13 cellular contexts compared by ENCODE assay signal in the genomic region with DNA sequence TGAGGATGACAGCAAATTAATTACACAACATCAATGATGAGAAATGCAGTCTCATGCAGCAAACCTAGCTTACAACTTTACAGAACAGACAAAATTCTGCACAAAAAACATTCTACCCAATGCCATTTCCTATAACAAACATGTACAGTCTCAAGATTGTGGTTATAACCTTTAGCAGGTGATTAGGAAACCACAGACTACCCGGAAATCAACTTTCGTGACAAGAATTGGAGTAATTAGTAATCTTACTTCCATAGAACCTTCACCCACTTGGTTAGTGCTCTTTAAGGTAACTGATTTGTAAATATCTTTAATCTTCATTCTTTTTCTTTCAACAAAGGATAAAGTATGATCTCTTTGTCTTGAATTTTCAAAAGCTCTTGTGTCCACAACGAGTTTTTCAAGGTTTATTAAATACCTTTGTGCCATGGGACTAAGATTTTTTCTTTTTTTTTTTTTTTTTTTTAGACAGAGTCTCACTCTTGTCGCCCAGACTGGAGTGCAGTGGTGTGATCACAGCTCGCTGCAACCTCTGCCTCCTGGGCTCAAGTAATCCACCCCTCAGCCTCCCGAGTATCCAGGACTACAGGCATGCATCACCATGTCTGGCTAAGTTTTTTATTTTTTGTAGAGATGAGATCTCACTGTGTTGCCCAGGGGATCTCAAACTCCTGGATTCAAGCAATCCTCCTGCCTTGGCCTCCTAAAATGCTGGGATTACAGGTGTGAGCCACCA.
DNase-seq lines count a peak whose midpoint lies in the region; ATAC-seq, FAIRE-seq and TF ChIP-seq lines count a peak whose summit lies in the region.
"Had no signal": no experiment of that assay in that cellular context is flagged by ENCODE, and none has a peak within 500 bp of the region (broad histone marks: within the 10 kb centered on the region; RNA-seq: fewer than 3 reads in every experiment).

No MANE protein-coding gene starts in this region.

- H2AFZ ChIP-seq in OCI-LY1 (ENCODE audit: low read length) (no peak overlapping the region), HepG2 (ENCODE audit: low read length) (no peak overlapping the region)

- no peak for TF ChIP-seq CTCF in CD4-positive, alpha-beta T cell (IDR thresholded peaks at IDR 0.05)
- TF ChIP-seq CTCF in OCI-LY1 (IDR thresholded peaks at IDR 0.05; ENCODE audit: low read length) (no peak), HepG2 (CRISPR knock-in tag; IDR thresholded peaks at IDR 0.05) (no peak), nephron progenitor cell (IDR thresholded peaks at IDR 0.05) (no peak)

- POLR2A ChIA-PET in CD4-positive, alpha-beta T cell (lab: Charles Lee) = interaction anchor here (0.6 to 1.7 kb wide), 12 partner anchors 14 to 361 kb away, joined by 3 to 22 read pairs (median 3); a partner anchor contains a TSS
- POLR2A ChIA-PET in HepG2 (lab: Yijun Ruan, JAX) = no interaction called here

- CTCF ChIA-PET in CD4-positive, alpha-beta T cell (lab: Charles Lee) = interaction anchor here (0.7 to 1.5 kb wide), 3 partner anchors 40 to 98 kb away, joined by 4 to 5 read pairs (median 4); no protein-coding TSS in a partner anchor
- CTCF ChIA-PET in HepG2 (lab: Yijun Ruan, JAX; ENCODE audit: low intra/inter-chr PET ratio, low total read pairs) = no interaction called here

- no peaks in the 10 kb centered on the region for H3K27me3 ChIP-seq in CD4-positive, alpha-beta T cell (ENCODE audit: control insufficient read depth, insufficient read depth, low read length)
- peaks cover 13% of the 10 kb centered on the region; the same call in 1 of the 2 replicates for H3K27me3 ChIP-seq in OCI-LY1 (ENCODE audit: insufficient read depth, low read length)
- peaks cover 0 to 17% of the 10 kb centered on the region in 2 experiments; a peak in 2 of 5 replicates for H3K27me3 ChIP-seq in HepG2 (ENCODE audit: control insufficient read depth in 1 of 2, insufficient read depth in 2 of 2, low read length in 2 of 2)
- H3K27me3 ChIP-seq: heart left ventricle, transverse colon had no signal

- no peaks in the 10 kb centered on the region for H3K9me2 ChIP-seq in OCI-LY1 (ENCODE audit: low read depth, low read length)

- H3K36me3 ChIP-seq in OCI-LY1 (ENCODE audit: insufficient read depth, low read length) (no peaks in the 10 kb centered on the region; the same call in 1 of the 2 replicates), HepG2 (replicated peaks in 1 of 2; ENCODE audit: control insufficient read depth in 1 of 2, insufficient read depth in 2 of 2, low read length in 2 of 2) (no peaks in the 10 kb centered on the region)
- H3K36me3 ChIP-seq: heart left ventricle, transverse colon had no signal

- H3K9me3 ChIP-seq in CD4-positive, alpha-beta T cell (ENCODE audit: control insufficient read depth, low read length) = peaks cover 7% of the 10 kb centered on the region
- H3K9me3 ChIP-seq in OCI-LY1 (ENCODE audit: low read length) = peaks cover 11% of the 10 kb centered on the region
- peaks cover 11% of the 10 kb centered on the region for H3K9me3 ChIP-seq in HepG2 (ENCODE audit: low read length)

- no peaks in the 10 kb centered on the region for H3F3A ChIP-seq in OCI-LY1 (ENCODE audit: insufficient read depth, low read length)

- H3K4me1 ChIP-seq in OCI-LY1 (ENCODE audit: insufficient read depth, low read length, severe bottlenecking) = peaks cover 16% of the 10 kb centered on the region
- peaks cover 8% of the 10 kb centered on the region for H3K4me1 ChIP-seq in HepG2 (ENCODE audit: insufficient read depth, low read length)

- peak overlapping the region; percentile 46 for H3K4me3 Mint-ChIP-seq in CD4-positive, alpha-beta T cell
- H3K4me3 Mint-ChIP-seq in activated naive CD8-positive, alpha-beta T cell treated with anti-CD3 and anti-CD28 coated beads for 36 hours = peak overlapping the region; percentile 18
- peak overlapping the region; percentile 74 for H3K4me3 Mint-ChIP-seq in natural killer cell treated with Interleukin-12 subunit alpha and Interleukin-12 subunit beta and Interleukin-15 and Interleukin-18, amount 100 ng/mL, for 72 hours
- no peak overlapping the region for H3K4me3 Mint-ChIP-seq in nephron progenitor cell
- H3K4me3 Mint-ChIP-seq: dendritic cell treated with granulocyte-macrophage colony-stimulating factor and Interleukin-4, amounts not matched to agents 40 ng/mL and 50 ng/mL, for 4 days had no signal

- peak overlapping the region; percentile 21; the same call in 1 of the 2 replicates for H3K4me2 ChIP-seq in OCI-LY1 (ENCODE audit: low read length)
- no peak overlapping the region for H3K4me2 ChIP-seq in HepG2 (ENCODE audit: low read depth, low read length)

- TF ChIP-seq POLR2A in HepG2 (IDR thresholded peaks at IDR 0.05; ENCODE audit: insufficient read depth in 1 of 2, low read depth in 2 of 2, low read length in 2 of 2) = no peak

- H3K9ac ChIP-seq in OCI-LY1 (ENCODE audit: low read length) (no peak overlapping the region), HepG2 (ENCODE audit: insufficient read depth, low read depth, low read length) (no peak overlapping the region)

- intact Hi-C loops in CD4-positive, alpha-beta T cell (cut with DNase I, micrococcal nuclease) = loop anchor here in 1 of 2 experiments (5.0 kb wide), 1 partner anchor 78 kb away; a partner anchor contains a TSS
- intact Hi-C loops in HepG2 (cut with micrococcal nuclease; ENCODE audit: unreplicated experiment) = no loop called here

- TF ChIP-seq EP300 in HepG2 (IDR thresholded peaks at IDR 0.05; ENCODE audit: low read depth in 2 of 2, low read length in 2 of 2) = no peak
- TF ChIP-seq EP300 in HepG2 (CRISPR knock-in tag; IDR thresholded peaks at IDR 0.05; ENCODE audit: borderline replicate concordance) = no peak

- no peak overlapping the region for H3K27ac ChIP-seq in CD4-positive, alpha-beta T cell (ENCODE audit: low read depth, low read length)
- H3K27ac ChIP-seq in OCI-LY1 (ENCODE audit: low read depth, low read length, poor library complexity, severe bottlenecking) = no peak overlapping the region
- no peak overlapping the region for H3K27ac ChIP-seq in HepG2 (ENCODE audit: extremely low read length, insufficient read depth, low read length)
- H3K27ac ChIP-seq: HL-60 had no signal

- no peaks in the 10 kb centered on the region for H3K9me3 Mint-ChIP-seq in CD4-positive, alpha-beta T cell
- peaks cover 21% of the 10 kb centered on the region for H3K9me3 Mint-ChIP-seq in activated naive CD8-positive, alpha-beta T cell treated with anti-CD3 and anti-CD28 coated beads for 36 hours
- peaks cover 7% of the 10 kb centered on the region for H3K9me3 Mint-ChIP-seq in natural killer cell treated with Interleukin-12 subunit alpha and Interleukin-12 subunit beta and Interleukin-15 and Interleukin-18, amount 100 ng/mL, for 72 hours
- peaks cover 31% of the 10 kb centered on the region for H3K9me3 Mint-ChIP-seq in nephron progenitor cell

- in situ Hi-C loops in HepG2 (cut with HindIII; ENCODE audit: extremely low pct_ligation_motif_present, low pct_unique_long_range_greater_than_20kb) = no loop called here

- H4K20me1 ChIP-seq in OCI-LY1 (ENCODE audit: insufficient read depth, low read length) (no peaks in the 10 kb centered on the region), HepG2 (ENCODE audit: insufficient read depth, low read length) (no peaks in the 10 kb centered on the region)

- H3K79me2 ChIP-seq in OCI-LY1 (ENCODE audit: insufficient read depth, low read length) (no peaks in the 10 kb centered on the region), HepG2 (ENCODE audit: insufficient read depth, low read length) (no peaks in the 10 kb centered on the region)

- H3K27ac Mint-ChIP-seq in CD4-positive, alpha-beta T cell = peak overlapping the region; percentile 74
- peak overlapping the region; percentile 86 for H3K27ac Mint-ChIP-seq in activated naive CD8-positive, alpha-beta T cell treated with anti-CD3 and anti-CD28 coated beads for 36 hours
- peak overlapping the region; percentile 86 to 92 for H3K27ac Mint-ChIP-seq in natural killer cell treated with Interleukin-12 subunit alpha and Interleukin-12 subunit beta and Interleukin-15 and Interleukin-18, amount 100 ng/mL, for 72 hours
- no peak overlapping the region for H3K27ac Mint-ChIP-seq in nephron progenitor cell
- H3K27ac Mint-ChIP-seq: dendritic cell treated with granulocyte-macrophage colony-stimulating factor and Interleukin-4, amounts not matched to agents 40 ng/mL and 50 ng/mL, for 4 days had no signal

- TF ChIP-seq RAD21 in HepG2 (CRISPR knock-in tag; IDR thresholded peaks at IDR 0.05) = no peak

- no peak overlapping the region for H3K4me3 ChIP-seq in OCI-LY1 (ENCODE audit: low read depth, low read length, poor library complexity, severe bottlenecking)
- no peak overlapping the region for H3K4me3 ChIP-seq in HepG2 (replicated peaks in 1 of 3; ENCODE audit: insufficient read depth in 1 of 3, low read depth in 2 of 3, low read length in 3 of 3)
- H3K4me3 ChIP-seq: heart left ventricle, transverse colon had no signal

- no peaks in the 10 kb centered on the region for H3K27me3 Mint-ChIP-seq in CD4-positive, alpha-beta T cell
- peaks cover 18% of the 10 kb centered on the region for H3K27me3 Mint-ChIP-seq in activated naive CD8-positive, alpha-beta T cell treated with anti-CD3 and anti-CD28 coated beads for 36 hours
- H3K27me3 Mint-ChIP-seq in natural killer cell treated with Interleukin-12 subunit alpha and Interleukin-12 subunit beta and Interleukin-15 and Interleukin-18, amount 100 ng/mL, for 72 hours = peaks cover 8 to 11% of the 10 kb centered on the region in 2 donors
- H3K27me3 Mint-ChIP-seq in nephron progenitor cell (ENCODE audit: low read depth, poor library complexity) = peaks cover 13% of the 10 kb centered on the region

- DNase-seq in CD4-positive, alpha-beta T cell = peak in 2 of 10 experiments; percentile 13 to 26
- peak; percentile 23 for DNase-seq in activated naive CD8-positive, alpha-beta T cell treated with anti-CD3 and anti-CD28 coated beads for 36 hours
- no peak for DNase-seq in natural killer cell treated with Interleukin-12 subunit alpha and Interleukin-12 subunit beta and Interleukin-15 and Interleukin-18, amount 100 ng/mL, for 72 hours (ENCODE audit: low spot score)
- DNase-seq in T1000 (lab: John Stamatoyannopoulos, UW) (no peak), HepG2 (ENCODE audit: low spot score) (no peak), nephron progenitor cell (no peak)
- DNase-seq: heart left ventricle, NCI-H2029, transverse colon had no signal

- H3K36me3 Mint-ChIP-seq in CD4-positive, alpha-beta T cell (ENCODE audit: low read depth) = no peaks in the 10 kb centered on the region
- peaks cover 13% of the 10 kb centered on the region for H3K36me3 Mint-ChIP-seq in activated naive CD8-positive, alpha-beta T cell treated with anti-CD3 and anti-CD28 coated beads for 36 hours
- H3K36me3 Mint-ChIP-seq in natural killer cell treated with Interleukin-12 subunit alpha and Interleukin-12 subunit beta and Interleukin-15 and Interleukin-18, amount 100 ng/mL, for 72 hours = peaks cover 8% of the 10 kb centered on the region
- peaks cover 25% of the 10 kb centered on the region for H3K36me3 Mint-ChIP-seq in nephron progenitor cell (ENCODE audit: low read depth)

- peak; percentile 91 for ATAC-seq in CD4-positive, alpha-beta T cell (ENCODE audit: poor library complexity)
- peak; percentile 79 to 86 for ATAC-seq in natural killer cell treated with Interleukin-12 subunit alpha and Interleukin-12 subunit beta and Interleukin-15 and Interleukin-18, amount 100 ng/mL, for 72 hours
- no peak for ATAC-seq in HG02610 (IDR thresholded peaks at IDR 0.05; ENCODE audit: unreplicated experiment)
- ATAC-seq in HepG2 = no peak
- ATAC-seq: heart left ventricle had no signal

- FAIRE-seq in HepG2 (lab: Jason Lieb, UNC) = no peak

- no TSS peak for BruUV-seq in HepG2 (replicated peaks; lab: Mats Ljungman, UMichigan)

- WGBS in HepG2 (ENCODE audit: low lambda C conversion rate) = 5% methylated on average over 6 of the region's 6 CpGs

- peaks cover 48% of the 10 kb centered on the region for H3K4me1 Mint-ChIP-seq in CD4-positive, alpha-beta T cell (ENCODE audit: low read depth)
- peaks cover 29% of the 10 kb centered on the region for H3K4me1 Mint-ChIP-seq in activated naive CD8-positive, alpha-beta T cell treated with anti-CD3 and anti-CD28 coated beads for 36 hours
- H3K4me1 Mint-ChIP-seq in natural killer cell treated with Interleukin-12 subunit alpha and Interleukin-12 subunit beta and Interleukin-15 and Interleukin-18, amount 100 ng/mL, for 72 hours (ENCODE audit: low read depth in 2 of 2) = peaks cover 10 to 22% of the 10 kb centered on the region in 2 donors
- H3K4me1 Mint-ChIP-seq in nephron progenitor cell = no peaks in the 10 kb centered on the region

Comparison
In these comparisons a context has a peak if more than half of its experiments do, and no peak if none do; other contexts are left out.
1. ATAC-seq: peak in CD4-positive, alpha-beta T cell (single experiment) and natural killer cell treated with Interleukin-12 subunit alpha and Interleukin-12 subunit beta and Interleukin-15 and Interleukin-18, amount 100 ng/mL, for 72 hours (2 of 2); none in HG02610 (single experiment) and HepG2 (single experiment).